Comparison of ENCODE assay signal across 2 cellular contexts in genomic region chr14:92948647-92949046, GRCh38.
A peak's percentile ranks its signal among the peaks of the same experiment; 100 is the strongest.
TF ChIP-seq lines count a peak whose summit lies in the region.

No MANE protein-coding gene starts in this region.

TF ChIP-seq in K562, 482 proteins besides CTCF, POLR2A, EP300 and RAD21:
- TF ChIP-seq POLR2G (IDR thresholded peaks at IDR 0.05; ENCODE audit: low read depth, low read length) = 0 out of 2 replicates have a peak, but pooled peaks have one; percentile 17
- no peak for TF ChIP-seq ZBTB40 (IDR thresholded peaks at IDR 0.05)
- no peak for TF ChIP-seq ZBTB40 (CRISPR knock-in tag; IDR thresholded peaks at IDR 0.05)

TF ChIP-seq in H1, 55 proteins besides CTCF, POLR2A, EP300 and RAD21:
- TF ChIP-seq EZH2 (IDR thresholded peaks at IDR 0.05; ENCODE audit: low read depth, low read length, severe bottlenecking) (no peak), SP2 (IDR thresholded peaks at IDR 0.05; ENCODE audit: low read length) (no peak), ZNF274 (IDR thresholded peaks at IDR 0.05; ENCODE audit: borderline replicate concordance, extremely low read depth, low read length) (no peak), ASH2L (IDR thresholded peaks at IDR 0.05; ENCODE audit: low read length) (no peak), BCL11A (IDR thresholded peaks at IDR 0.05; ENCODE audit: low read depth in 2 of 2, low read length in 2 of 2) (no peak), TAF7 (optimal IDR thresholded peaks at IDR 0.05; ENCODE audit: borderline replicate concordance, low read depth, low read length) (no peak), PHF8 (conservative IDR thresholded peaks at IDR 0.05; ENCODE audit: low read depth, low read length) (no peak), RFX5 (IDR thresholded peaks at IDR 0.05; ENCODE audit: borderline replicate concordance, low read depth, low read length) (no peak), CREB1 (IDR thresholded peaks at IDR 0.05) (no peak), TAF1 (IDR thresholded peaks at IDR 0.05; ENCODE audit: low read depth, low read length) (no peak), POU5F1 (IDR thresholded peaks at IDR 0.05; ENCODE audit: low read depth, low read length) (no peak), MAX (IDR thresholded peaks at IDR 0.05) (no peak), SP4 (IDR thresholded peaks at IDR 0.05; ENCODE audit: low read length) (no peak), JUN (IDR thresholded peaks at IDR 0.05; ENCODE audit: low read depth, low read length) (no peak), TCF12 (IDR thresholded peaks at IDR 0.05; ENCODE audit: low read depth, low read length) (no peak), NANOG (IDR thresholded peaks at IDR 0.05; ENCODE audit: insufficient read depth, low read depth, low read length, poor library complexity, severe bottlenecking) (no peak)
